ENCODE assay signal across 1 cellular context in genomic region chr3:122697952-122698625, GRCh38.
TF ChIP-seq lines count a peak whose summit lies in the region.

No MANE protein-coding gene starts in this region.

TF ChIP-seq in WTC11, 78 proteins besides CTCF, POLR2A, EP300 and RAD21 (continued from another document):
- TF ChIP-seq USF2 (CRISPR knock-in tag; IDR thresholded peaks at IDR 0.05) (no peak), ZBTB21 (CRISPR knock-in tag; IDR thresholded peaks at IDR 0.05; ENCODE audit: borderline replicate concordance) (no peak), IRF1 (CRISPR knock-in tag; IDR thresholded peaks at IDR 0.05) (no peak)
